Comparison of ENCODE assay signal across 18 cellular contexts in genomic region chr1:228358764-228359612, GRCh38. TPM values are rescaled to one million over a fixed set of nuclear protein-coding genes. Genes with fewer than 3 reads are reported as not detected.
DNase-seq lines count a peak whose midpoint lies in the region; ATAC-seq and TF ChIP-seq lines count a peak whose summit lies in the region.
"Had no signal": no experiment of that assay in that cellular context is flagged by ENCODE, and none has a peak within 500 bp of the region (broad histone marks: within the 10 kb centered on the region; RNA-seq: fewer than 3 reads in every experiment).

No MANE protein-coding gene starts in this region.

- DNase-seq in activated naive CD8-positive, alpha-beta T cell treated with anti-CD3 and anti-CD28 coated beads, Interleukin-2, amount 50 U/mL, for 24 hours = no peak
- no peak for DNase-seq in activated naive CD8-positive, alpha-beta T cell treated with anti-CD3 and anti-CD28 coated beads for 36 hours
- no peak for DNase-seq in activated CD8-positive, alpha-beta T cell treated with anti-CD3 and anti-CD28 coated beads, Interleukin-2, amount 10 ng/mL, durations not matched to agents 7 days and 5 days
- DNase-seq in left ventricle myocardium superior (peak; percentile 74), spleen (no peak), cerebellum (ENCODE audit: low spot score) (no peak)
- DNase-seq: COR-L47, KG1, NCI-H1092, NCI-H1694, NCI-H2107, NCI-H345, NCI-H69 had no signal

- H3K27me3 Mint-ChIP-seq in activated naive CD8-positive, alpha-beta T cell treated with anti-CD3 and anti-CD28 coated beads, Interleukin-2, amount 50 U/mL, for 24 hours = no peaks in the 10 kb centered on the region
- no peaks in the 10 kb centered on the region for H3K27me3 Mint-ChIP-seq in activated naive CD8-positive, alpha-beta T cell treated with anti-CD3 and anti-CD28 coated beads for 36 hours
- H3K27me3 Mint-ChIP-seq in activated CD8-positive, alpha-beta T cell treated with anti-CD3 and anti-CD28 coated beads, Interleukin-2, amount 10 ng/mL, durations not matched to agents 7 days and 5 days (ENCODE audit: low read depth) = no peaks in the 10 kb centered on the region

- H3K27ac Mint-ChIP-seq in activated naive CD8-positive, alpha-beta T cell treated with anti-CD3 and anti-CD28 coated beads, Interleukin-2, amount 50 U/mL, for 24 hours = no peak overlapping the region
- H3K27ac Mint-ChIP-seq in activated naive CD8-positive, alpha-beta T cell treated with anti-CD3 and anti-CD28 coated beads for 36 hours = no peak overlapping the region
- peak overlapping the region; percentile 30 for H3K27ac Mint-ChIP-seq in activated CD8-positive, alpha-beta T cell treated with anti-CD3 and anti-CD28 coated beads, Interleukin-2, amount 10 ng/mL, durations not matched to agents 7 days and 5 days
- H3K27ac Mint-ChIP-seq: CD14-positive monocyte had no signal

- no peaks in the 10 kb centered on the region for H3K9me3 ChIP-seq in spleen

- no peaks in the 10 kb centered on the region for H3K36me3 ChIP-seq in spleen

- no peaks in the 10 kb centered on the region for H3K9me3 Mint-ChIP-seq in activated naive CD8-positive, alpha-beta T cell treated with anti-CD3 and anti-CD28 coated beads, Interleukin-2, amount 50 U/mL, for 24 hours
- no peaks in the 10 kb centered on the region for H3K9me3 Mint-ChIP-seq in activated naive CD8-positive, alpha-beta T cell treated with anti-CD3 and anti-CD28 coated beads for 36 hours
- H3K9me3 Mint-ChIP-seq in activated CD8-positive, alpha-beta T cell treated with anti-CD3 and anti-CD28 coated beads, Interleukin-2, amount 10 ng/mL, durations not matched to agents 7 days and 5 days (ENCODE audit: insufficient read depth) = no peaks in the 10 kb centered on the region
- H3K9me3 Mint-ChIP-seq: CD14-positive monocyte had no signal

- no peak for TF ChIP-seq CTCF in spleen (IDR thresholded peaks at IDR 0.05 in 8 of 11, conservative IDR thresholded peaks at IDR 0.05 in 3 of 11)

- H3K4me1 Mint-ChIP-seq in activated naive CD8-positive, alpha-beta T cell treated with anti-CD3 and anti-CD28 coated beads, Interleukin-2, amount 50 U/mL, for 24 hours = no peaks in the 10 kb centered on the region
- no peaks in the 10 kb centered on the region for H3K4me1 Mint-ChIP-seq in activated naive CD8-positive, alpha-beta T cell treated with anti-CD3 and anti-CD28 coated beads for 36 hours
- peaks cover 10% of the 10 kb centered on the region for H3K4me1 Mint-ChIP-seq in activated CD8-positive, alpha-beta T cell treated with anti-CD3 and anti-CD28 coated beads, Interleukin-2, amount 10 ng/mL, durations not matched to agents 7 days and 5 days (ENCODE audit: low read depth)
- H3K4me1 Mint-ChIP-seq: CD14-positive monocyte had no signal

- TF ChIP-seq POLR2A in spleen (IDR thresholded peaks at IDR 0.05) = no peak

- WGBS in spleen, 5 donors = 82 to 94% (median 91%) methylated on average over 11 to 19 of the region's 19 CpGs

- ATAC-seq in activated naive CD8-positive, alpha-beta T cell treated with anti-CD3 and anti-CD28 coated beads, Interleukin-2, amount 50 U/mL, for 24 hours = peak; percentile 2
- ATAC-seq in activated CD8-positive, alpha-beta T cell treated with anti-CD3 and anti-CD28 coated beads, Interleukin-2, amount 10 ng/mL, durations not matched to agents 7 days and 5 days = no peak
- ATAC-seq in left ventricle myocardium superior (peak; percentile 33), GM18868 (IDR thresholded peaks at IDR 0.05; ENCODE audit: unreplicated experiment) (no peak), HG02678 (IDR thresholded peaks at IDR 0.05; ENCODE audit: unreplicated experiment) (no peak)

- peak overlapping the region in 5 of 8 donors; percentile 83 to 92 (median 86) for H3K27ac ChIP-seq in spleen

- H3K36me3 Mint-ChIP-seq in activated naive CD8-positive, alpha-beta T cell treated with anti-CD3 and anti-CD28 coated beads, Interleukin-2, amount 50 U/mL, for 24 hours (ENCODE audit: low read depth) = no peaks in the 10 kb centered on the region
- H3K36me3 Mint-ChIP-seq in activated naive CD8-positive, alpha-beta T cell treated with anti-CD3 and anti-CD28 coated beads for 36 hours = no peaks in the 10 kb centered on the region
- no peaks in the 10 kb centered on the region for H3K36me3 Mint-ChIP-seq in activated CD8-positive, alpha-beta T cell treated with anti-CD3 and anti-CD28 coated beads, Interleukin-2, amount 10 ng/mL, durations not matched to agents 7 days and 5 days (ENCODE audit: low read depth)
- H3K36me3 Mint-ChIP-seq: CD14-positive monocyte had no signal

- H3K4me3 Mint-ChIP-seq in activated naive CD8-positive, alpha-beta T cell treated with anti-CD3 and anti-CD28 coated beads, Interleukin-2, amount 50 U/mL, for 24 hours = no peak overlapping the region
- H3K4me3 Mint-ChIP-seq in activated naive CD8-positive, alpha-beta T cell treated with anti-CD3 and anti-CD28 coated beads for 36 hours = no peak overlapping the region
- no peak overlapping the region for H3K4me3 Mint-ChIP-seq in activated CD8-positive, alpha-beta T cell treated with anti-CD3 and anti-CD28 coated beads, Interleukin-2, amount 10 ng/mL, durations not matched to agents 7 days and 5 days
- H3K4me3 Mint-ChIP-seq: CD14-positive monocyte had no signal

- no peak overlapping the region for H3K4me3 ChIP-seq in spleen

- peaks cover 0 to 27% (median 6%) of the 10 kb centered on the region in 6 donors for H3K4me1 ChIP-seq in spleen

- CTCF ChIA-PET in activated CD8-positive, alpha-beta T cell treated with anti-CD3 and anti-CD28 coated beads, Interleukin-2, amount 10 ng/mL, durations not matched to agents 7 days and 5 days (lab: Charles Lee) = no interaction called here

- POLR2A ChIA-PET in activated CD8-positive, alpha-beta T cell treated with anti-CD3 and anti-CD28 coated beads, Interleukin-2, amount 10 ng/mL, durations not matched to agents 7 days and 5 days (lab: Charles Lee) = interaction anchor here (1.0 kb wide), 1 partner anchor 134 kb away, joined by 4 read pairs; no protein-coding TSS in a partner anchor

- no peaks in the 10 kb centered on the region for H3K27me3 ChIP-seq in spleen (replicated peaks in 1 of 7)

- intact Hi-C loops in left ventricle myocardium superior (cut with micrococcal nuclease) (no loop called here), spleen (cut with DNase I; ENCODE audit: low total_unique reads) (no loop called here)

RNA-seq across cellular contexts. Expression of gene TRIM11, which starts 47.6 kb away (rescaled TPM):
- 10 to 100 TPM; 32.7 to 36.1 TPM for total RNA-seq in activated naive CD8-positive, alpha-beta T cell treated with anti-CD3 and anti-CD28 coated beads for 36 hours
- total RNA-seq in activated CD8-positive, alpha-beta T cell treated with anti-CD3 and anti-CD28 coated beads, Interleukin-2, amount 10 ng/mL, durations not matched to agents 7 days and 5 days = 10 to 100 TPM; 66.5 to 71.9 TPM
- 7.6 TPM for total RNA-seq in left ventricle myocardium superior
- 10 to 100 TPM; 33.4 to 49.4 (median 39.8) TPM for total RNA-seq in spleen
- polyA plus RNA-seq in spleen = 10 to 100 TPM; 14.1 to 26.8 (median 20.7) TPM
- 16.1 TPM for total RNA-seq in cerebellum

RNA-seq across cellular contexts. Expression of gene TRIM17, which starts 57.7 kb away (rescaled TPM):
- total RNA-seq in activated naive CD8-positive, alpha-beta T cell treated with anti-CD3 and anti-CD28 coated beads for 36 hours = 1 to 10 TPM; 1.3 to 1.9 TPM
- 1 to 10 TPM; 2.8 to 4.0 TPM for total RNA-seq in activated CD8-positive, alpha-beta T cell treated with anti-CD3 and anti-CD28 coated beads, Interleukin-2, amount 10 ng/mL, durations not matched to agents 7 days and 5 days
- total RNA-seq in left ventricle myocardium superior (0.50 TPM), spleen (1 to 10 TPM; 3.5 to 7.1 (median 5.4) TPM), cerebellum (4.0 TPM)
- 1 to 10 TPM in 1 of 3 donors, under 1 TPM in 2; 0.36 to 4.0 (median 0.96) TPM for polyA plus RNA-seq in spleen
- total RNA-seq: MCF 10A, PC-3 had no signal
- polyA plus RNA-seq: CD14-positive monocyte had no signal

Comparison
In these comparisons a context has a peak if more than half of its experiments do, and no peak if none do; other contexts are left out.
1. ATAC-seq: peak in activated naive CD8-positive, alpha-beta T cell treated with anti-CD3 and anti-CD28 coated beads, Interleukin-2, amount 50 U/mL, for 24 hours (single experiment) and left ventricle myocardium superior (single experiment); none in activated CD8-positive, alpha-beta T cell treated with anti-CD3 and anti-CD28 coated beads, Interleukin-2, amount 10 ng/mL, durations not matched to agents 7 days and 5 days (single experiment), GM18868 (single experiment) and HG02678 (single experiment).